8 cellular contexts compared by ENCODE assay signal in genomic region chr10:90592903-90593302, GRCh38.
DNase-seq lines count a peak whose midpoint lies in the region; ATAC-seq and TF ChIP-seq lines count a peak whose summit lies in the region.

No MANE protein-coding gene starts in this region.

- H4K20me1 ChIP-seq in MM.1S (ENCODE audit: insufficient read depth, low read length): no peaks in the 10 kb centered on the region

- TF ChIP-seq CTCF in MM.1S (IDR thresholded peaks at IDR 0.05; ENCODE audit: low read length) (peak; percentile 87), WI38 (IDR thresholded peaks at IDR 0.05; ENCODE audit: low read depth, low read length) (peak; percentile 22), tibial artery (IDR thresholded peaks at IDR 0.05) (peak; percentile 19 to 32)

- H3K27ac Mint-ChIP-seq in activated T-helper 17 cell treated with anti-CD3 and anti-CD28 coated beads, Interleukin-2, amount 50 U/mL, for 72 hours: no peak overlapping the region

- no peaks in the 10 kb centered on the region for H3K79me2 ChIP-seq in MM.1S (ENCODE audit: low read length)

- no peak overlapping the region for H3K4me3 Mint-ChIP-seq in activated T-helper 17 cell treated with anti-CD3 and anti-CD28 coated beads, Interleukin-2, amount 50 U/mL, for 72 hours

- H3K36me3 ChIP-seq in MM.1S (replicated peaks; ENCODE audit: insufficient read depth, low read length): no peaks in the 10 kb centered on the region
- no peaks in the 10 kb centered on the region for H3K36me3 ChIP-seq in tibial artery

- H3K9ac ChIP-seq in MM.1S (ENCODE audit: low read length): no peak overlapping the region; the same call in 1 of the 2 replicates

- H2AFZ ChIP-seq in MM.1S (ENCODE audit: low read length): peak overlapping the region; percentile 67

- H3K4me3 ChIP-seq in MM.1S (ENCODE audit: low read length): peak overlapping the region; percentile 39; the same call in 1 of the 2 replicates
- no peak overlapping the region for H3K4me3 ChIP-seq in WI38 (ENCODE audit: low read depth, low read length)
- no peak overlapping the region for H3K4me3 ChIP-seq in tibial artery

- DNase-seq in COR-L47 (lab: John Stamatoyannopoulos, UW) (peak; percentile 23), MM.1S (peak; percentile 86), hypothalamus (lab: John Stamatoyannopoulos, UW) (peak in 26 of 51 donors; percentile 1 to 40 (median 8)), tibial artery (peak; percentile 46 to 68)

- H3K4me1 ChIP-seq in MM.1S (ENCODE audit: low read length) (0 out of 2 replicates have a peak, but pooled peaks cover 4% of the 10 kb centered on the region), tibial artery (peaks cover 0 to 8% (median 0%) of the 10 kb centered on the region in 4 donors)

- H3K27ac ChIP-seq in MM.1S (ENCODE audit: low read length) (peak overlapping the region; percentile 63; the same call in 1 of the 2 replicates), tibial artery (no peak overlapping the region)

- peak overlapping the region; percentile 40 for H3K4me2 ChIP-seq in MM.1S (ENCODE audit: low read depth, low read length)

- H3K36me3 Mint-ChIP-seq in activated T-helper 17 cell treated with anti-CD3 and anti-CD28 coated beads, Interleukin-2, amount 50 U/mL, for 72 hours (ENCODE audit: low read depth): no peaks in the 10 kb centered on the region

- no peaks in the 10 kb centered on the region for H3K9me2 ChIP-seq in MM.1S (replicated peaks; ENCODE audit: insufficient read depth, low read length)

- H3K27me3 Mint-ChIP-seq in activated T-helper 17 cell treated with anti-CD3 and anti-CD28 coated beads, Interleukin-2, amount 50 U/mL, for 72 hours: peaks cover 10% of the 10 kb centered on the region

- peak; percentile 82 for ATAC-seq in GM19324 (IDR thresholded peaks at IDR 0.05; ENCODE audit: low FRiP score, unreplicated experiment)
- ATAC-seq in activated T-helper 17 cell treated with anti-CD3 and anti-CD28 coated beads, Interleukin-2, amount 50 U/mL, for 72 hours (replicated peaks): no peak
- ATAC-seq in HG03196 (IDR thresholded peaks at IDR 0.05; ENCODE audit: unreplicated experiment): no peak

- H3K9me3 ChIP-seq in MM.1S (replicated peaks; ENCODE audit: insufficient read depth, low read length): no peaks in the 10 kb centered on the region
- no peaks in the 10 kb centered on the region for H3K9me3 ChIP-seq in tibial artery

- H3K27me3 ChIP-seq in MM.1S (replicated peaks; ENCODE audit: insufficient read depth, low read length) (no peaks in the 10 kb centered on the region), tibial artery (no peaks in the 10 kb centered on the region)

- H3K9me3 Mint-ChIP-seq in activated T-helper 17 cell treated with anti-CD3 and anti-CD28 coated beads, Interleukin-2, amount 50 U/mL, for 72 hours: no peaks in the 10 kb centered on the region

- no peaks in the 10 kb centered on the region for H3K4me1 Mint-ChIP-seq in activated T-helper 17 cell treated with anti-CD3 and anti-CD28 coated beads, Interleukin-2, amount 50 U/mL, for 72 hours

- intact Hi-C loops in tibial artery (cut with DNase I; ENCODE audit: low total_unique reads): no loop called here

- 0 out of 2 replicates have a peak, but pooled peaks cover 7% of the 10 kb centered on the region for H3F3A ChIP-seq in MM.1S (ENCODE audit: insufficient read depth, low read length)

Comparison
In these comparisons a context has a peak if more than half of its experiments do, and no peak if none do; other contexts are left out.
1. DNase-seq: peak in every context shown above with its lines; median percentile 86 in MM.1S; 57 in tibial artery; 23 in COR-L47; 8 in hypothalamus.
2. CTCF ChIP-seq: peak in every context shown above with its lines; median percentile 87 in MM.1S; 26 in tibial artery; 22 in WI38.